Comparison of ENCODE assay signal across 1 cellular context in the genomic region with DNA sequence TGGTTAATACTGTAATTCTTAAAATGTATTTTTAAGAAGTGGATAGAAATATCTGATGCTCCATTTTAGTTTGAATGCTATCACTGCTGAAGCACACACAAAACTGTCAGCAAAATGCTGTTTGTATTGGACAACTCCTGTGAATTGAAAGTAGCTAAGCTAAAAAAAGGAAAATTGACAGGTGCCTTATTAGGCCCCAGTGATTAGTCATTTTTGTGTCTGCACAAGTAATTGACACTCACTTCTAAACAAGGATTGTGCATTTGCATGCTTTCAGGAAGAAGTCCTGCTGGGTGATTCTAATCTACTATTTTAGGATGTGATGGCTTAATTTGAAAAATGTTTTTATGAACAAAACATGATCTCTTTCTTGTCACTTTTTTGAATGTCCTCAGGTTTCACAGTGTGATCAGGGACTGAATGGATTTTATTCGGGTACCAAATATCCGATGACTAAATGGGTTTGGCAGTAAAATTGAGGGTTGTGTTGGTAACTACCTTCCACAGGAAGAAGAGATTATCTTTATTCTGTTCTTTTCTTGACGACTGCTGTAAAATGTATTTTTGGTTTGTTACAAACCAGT.
TF ChIP-seq lines count a peak whose summit lies in the region.

No MANE protein-coding gene starts in this region.

TF ChIP-seq in SK-N-SH treated with all-trans-retinoic acid at 6 μM for 48 hours, 23 proteins besides CTCF, POLR2A, EP300 and RAD21 (continued from another document):
- TF ChIP-seq, protein P1, sequence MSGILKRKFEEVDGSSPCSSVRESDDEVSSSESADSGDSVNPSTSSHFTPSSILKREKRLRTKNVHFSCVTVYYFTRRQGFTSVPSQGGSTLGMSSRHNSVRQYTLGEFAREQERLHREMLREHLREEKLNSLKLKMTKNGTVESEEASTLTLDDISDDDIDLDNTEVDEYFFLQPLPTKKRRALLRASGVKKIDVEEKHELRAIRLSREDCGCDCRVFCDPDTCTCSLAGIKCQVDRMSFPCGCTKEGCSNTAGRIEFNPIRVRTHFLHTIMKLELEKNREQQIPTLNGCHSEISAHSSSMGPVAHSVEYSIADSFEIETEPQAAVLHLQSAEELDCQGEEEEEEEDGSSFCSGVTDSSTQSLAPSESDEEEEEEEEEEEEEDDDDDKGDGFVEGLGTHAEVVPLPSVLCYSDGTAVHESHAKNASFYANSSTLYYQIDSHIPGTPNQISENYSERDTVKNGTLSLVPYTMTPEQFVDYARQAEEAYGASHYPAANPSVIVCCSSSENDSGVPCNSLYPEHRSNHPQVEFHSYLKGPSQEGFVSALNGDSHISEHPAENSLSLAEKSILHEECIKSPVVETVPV (CRISPR knock-in tag; IDR thresholded peaks at IDR 0.05), result no peak
